ENCODE assay signal across 1 cellular context in the genomic region with DNA sequence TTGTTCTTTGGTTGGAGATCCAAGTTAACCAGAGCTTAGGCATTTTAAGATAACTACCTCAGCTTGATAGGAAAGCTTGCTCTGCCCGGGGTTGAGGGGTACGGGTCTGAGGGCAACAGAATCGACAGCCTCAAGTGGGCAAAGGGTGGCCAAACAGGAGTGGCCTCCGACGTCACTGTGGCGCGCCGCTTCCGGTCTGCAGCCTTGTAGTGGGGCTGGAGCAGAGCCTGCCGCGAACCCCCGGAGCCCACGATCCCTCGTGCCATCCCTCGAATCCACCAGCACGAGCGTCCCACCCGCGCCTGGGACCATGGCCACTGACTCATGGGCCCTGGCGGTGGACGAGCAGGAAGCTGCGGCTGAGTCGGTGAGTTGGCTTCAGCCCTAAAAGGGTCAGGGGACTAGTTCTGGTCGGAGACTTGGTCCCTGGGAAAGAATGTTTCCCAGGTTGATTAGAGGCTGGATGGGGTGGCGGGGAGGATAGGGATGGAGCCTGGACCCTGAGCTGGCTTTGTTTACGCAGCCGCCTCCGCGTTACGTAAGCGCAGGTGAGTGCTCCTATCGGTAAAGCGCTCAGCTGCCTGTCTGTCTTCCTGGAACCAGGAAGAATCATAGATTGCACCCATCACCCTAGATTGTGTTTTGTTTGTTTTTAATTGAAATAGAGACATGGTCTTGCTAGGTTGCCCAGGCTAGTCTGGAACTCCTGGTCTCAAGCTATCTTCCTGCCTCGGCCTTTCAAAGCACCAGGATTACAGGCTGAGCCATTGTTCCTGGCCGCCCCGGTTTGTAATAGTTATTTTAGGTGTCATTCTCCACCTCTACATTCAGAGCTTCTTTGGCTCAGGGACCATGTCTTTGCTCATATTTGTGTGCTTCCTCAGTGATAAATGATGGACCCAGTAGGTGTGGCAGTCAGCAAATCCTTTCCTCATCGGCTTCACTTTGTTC.
TF ChIP-seq lines count a peak whose summit lies in the region.

A gene (plus strand): TSS at position 199 of the 951 bp plus-strand sequence. CDS start 112 bp downstream, at position 311.

TF ChIP-seq in HepG2, 621 proteins besides CTCF, POLR2A, EP300 and RAD21 (continued from another document and continues in another):
- TF ChIP-seq, protein P1, sequence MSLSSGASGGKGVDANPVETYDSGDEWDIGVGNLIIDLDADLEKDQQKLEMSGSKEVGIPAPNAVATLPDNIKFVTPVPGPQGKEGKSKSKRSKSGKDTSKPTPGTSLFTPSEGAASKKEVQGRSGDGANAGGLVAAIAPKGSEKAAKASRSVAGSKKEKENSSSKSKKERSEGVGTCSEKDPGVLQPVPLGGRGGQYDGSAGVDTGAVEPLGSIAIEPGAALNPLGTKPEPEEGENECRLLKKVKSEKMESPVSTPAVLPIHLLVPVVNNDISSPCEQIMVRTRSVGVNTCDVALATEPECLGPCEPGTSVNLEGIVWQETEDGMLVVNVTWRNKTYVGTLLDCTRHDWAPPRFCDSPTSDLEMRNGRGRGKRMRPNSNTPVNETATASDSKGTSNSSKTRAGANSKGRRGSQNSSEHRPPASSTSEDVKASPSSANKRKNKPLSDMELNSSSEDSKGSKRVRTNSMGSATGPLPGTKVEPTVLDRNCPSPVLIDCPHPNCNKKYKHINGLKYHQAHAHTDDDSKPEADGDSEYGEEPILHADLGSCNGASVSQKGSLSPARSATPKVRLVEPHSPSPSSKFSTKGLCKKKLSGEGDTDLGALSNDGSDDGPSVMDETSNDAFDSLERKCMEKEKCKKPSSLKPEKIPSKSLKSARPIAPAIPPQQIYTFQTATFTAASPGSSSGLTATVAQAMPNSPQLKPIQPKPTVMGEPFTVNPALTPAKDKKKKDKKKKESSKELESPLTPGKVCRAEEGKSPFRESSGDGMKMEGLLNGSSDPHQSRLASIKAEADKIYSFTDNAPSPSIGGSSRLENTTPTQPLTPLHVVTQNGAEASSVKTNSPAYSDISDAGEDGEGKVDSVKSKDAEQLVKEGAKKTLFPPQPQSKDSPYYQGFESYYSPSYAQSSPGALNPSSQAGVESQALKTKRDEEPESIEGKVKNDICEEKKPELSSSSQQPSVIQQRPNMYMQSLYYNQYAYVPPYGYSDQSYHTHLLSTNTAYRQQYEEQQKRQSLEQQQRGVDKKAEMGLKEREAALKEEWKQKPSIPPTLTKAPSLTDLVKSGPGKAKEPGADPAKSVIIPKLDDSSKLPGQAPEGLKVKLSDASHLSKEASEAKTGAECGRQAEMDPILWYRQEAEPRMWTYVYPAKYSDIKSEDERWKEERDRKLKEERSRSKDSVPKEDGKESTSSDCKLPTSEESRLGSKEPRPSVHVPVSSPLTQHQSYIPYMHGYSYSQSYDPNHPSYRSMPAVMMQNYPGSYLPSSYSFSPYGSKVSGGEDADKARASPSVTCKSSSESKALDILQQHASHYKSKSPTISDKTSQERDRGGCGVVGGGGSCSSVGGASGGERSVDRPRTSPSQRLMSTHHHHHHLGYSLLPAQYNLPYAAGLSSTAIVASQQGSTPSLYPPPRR (CRISPR knock-in tag; IDR thresholded peaks at IDR 0.05; ENCODE audit: borderline replicate concordance), result peak; percentile 76; the same call in 1 of the 2 replicates
- no peak for TF ChIP-seq ZNF282 (IDR thresholded peaks at IDR 0.05; ENCODE audit: partially characterized antibody)
- TF ChIP-seq, protein P2, sequence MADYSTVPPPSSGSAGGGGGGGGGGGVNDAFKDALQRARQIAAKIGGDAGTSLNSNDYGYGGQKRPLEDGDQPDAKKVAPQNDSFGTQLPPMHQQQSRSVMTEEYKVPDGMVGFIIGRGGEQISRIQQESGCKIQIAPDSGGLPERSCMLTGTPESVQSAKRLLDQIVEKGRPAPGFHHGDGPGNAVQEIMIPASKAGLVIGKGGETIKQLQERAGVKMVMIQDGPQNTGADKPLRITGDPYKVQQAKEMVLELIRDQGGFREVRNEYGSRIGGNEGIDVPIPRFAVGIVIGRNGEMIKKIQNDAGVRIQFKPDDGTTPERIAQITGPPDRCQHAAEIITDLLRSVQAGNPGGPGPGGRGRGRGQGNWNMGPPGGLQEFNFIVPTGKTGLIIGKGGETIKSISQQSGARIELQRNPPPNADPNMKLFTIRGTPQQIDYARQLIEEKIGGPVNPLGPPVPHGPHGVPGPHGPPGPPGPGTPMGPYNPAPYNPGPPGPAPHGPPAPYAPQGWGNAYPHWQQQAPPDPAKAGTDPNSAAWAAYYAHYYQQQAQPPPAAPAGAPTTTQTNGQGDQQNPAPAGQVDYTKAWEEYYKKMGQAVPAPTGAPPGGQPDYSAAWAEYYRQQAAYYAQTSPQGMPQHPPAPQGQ (CRISPR knock-in tag; IDR thresholded peaks at IDR 0.05; ENCODE audit: borderline replicate concordance), result no peak; the same call in 1 of the 2 replicates
- TF ChIP-seq, protein P3, sequence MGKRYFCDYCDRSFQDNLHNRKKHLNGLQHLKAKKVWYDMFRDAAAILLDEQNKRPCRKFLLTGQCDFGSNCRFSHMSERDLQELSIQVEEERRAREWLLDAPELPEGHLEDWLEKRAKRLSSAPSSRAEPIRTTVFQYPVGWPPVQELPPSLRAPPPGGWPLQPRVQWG (CRISPR knock-in tag; IDR thresholded peaks at IDR 0.05; ENCODE audit: borderline replicate concordance, low read depth), result no peak
- TF ChIP-seq ZNF510 (CRISPR knock-in tag; IDR thresholded peaks at IDR 0.05; ENCODE audit: low read depth), result peak; percentile 75; the same call in 1 of the 2 replicates
- TF ChIP-seq ADNP (CRISPR knock-in tag; IDR thresholded peaks at IDR 0.05), result no peak
- TF ChIP-seq LCORL (IDR thresholded peaks at IDR 0.05), result no peak
- peak; percentile 96 for TF ChIP-seq LCORL (CRISPR knock-in tag; IDR thresholded peaks at IDR 0.05)
- no peak for TF ChIP-seq ZNF737 (CRISPR knock-in tag; IDR thresholded peaks at IDR 0.05; ENCODE audit: borderline replicate concordance)
- TF ChIP-seq, protein P4, sequence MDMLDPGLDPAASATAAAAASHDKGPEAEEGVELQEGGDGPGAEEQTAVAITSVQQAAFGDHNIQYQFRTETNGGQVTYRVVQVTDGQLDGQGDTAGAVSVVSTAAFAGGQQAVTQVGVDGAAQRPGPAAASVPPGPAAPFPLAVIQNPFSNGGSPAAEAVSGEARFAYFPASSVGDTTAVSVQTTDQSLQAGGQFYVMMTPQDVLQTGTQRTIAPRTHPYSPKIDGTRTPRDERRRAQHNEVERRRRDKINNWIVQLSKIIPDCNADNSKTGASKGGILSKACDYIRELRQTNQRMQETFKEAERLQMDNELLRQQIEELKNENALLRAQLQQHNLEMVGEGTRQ (IDR thresholded peaks at IDR 0.05; ENCODE audit: low read depth, low read length), result no peak
- TF ChIP-seq, protein P4 (CRISPR knock-in tag; IDR thresholded peaks at IDR 0.05; ENCODE audit: borderline replicate concordance), result peak; percentile 62; the same call in 1 of the 2 replicates
- TF ChIP-seq JUN (CRISPR knock-in tag; IDR thresholded peaks at IDR 0.05), result no peak
- TF ChIP-seq NBN (conservative IDR thresholded peaks at IDR 0.05), result 0 out of 2 replicates have a peak, but pooled peaks have one; percentile 12
- TF ChIP-seq FOSL1 (CRISPR knock-in tag; IDR thresholded peaks at IDR 0.05; ENCODE audit: borderline replicate concordance), result no peak
- no peak for TF ChIP-seq RORA (CRISPR knock-in tag; IDR thresholded peaks at IDR 0.05)
- TF ChIP-seq ZNF557 (CRISPR knock-in tag; IDR thresholded peaks at IDR 0.05), result no peak
- TF ChIP-seq ZBTB21 (CRISPR knock-in tag; IDR thresholded peaks at IDR 0.05), result peak; percentile 74
- TF ChIP-seq, protein P5, sequence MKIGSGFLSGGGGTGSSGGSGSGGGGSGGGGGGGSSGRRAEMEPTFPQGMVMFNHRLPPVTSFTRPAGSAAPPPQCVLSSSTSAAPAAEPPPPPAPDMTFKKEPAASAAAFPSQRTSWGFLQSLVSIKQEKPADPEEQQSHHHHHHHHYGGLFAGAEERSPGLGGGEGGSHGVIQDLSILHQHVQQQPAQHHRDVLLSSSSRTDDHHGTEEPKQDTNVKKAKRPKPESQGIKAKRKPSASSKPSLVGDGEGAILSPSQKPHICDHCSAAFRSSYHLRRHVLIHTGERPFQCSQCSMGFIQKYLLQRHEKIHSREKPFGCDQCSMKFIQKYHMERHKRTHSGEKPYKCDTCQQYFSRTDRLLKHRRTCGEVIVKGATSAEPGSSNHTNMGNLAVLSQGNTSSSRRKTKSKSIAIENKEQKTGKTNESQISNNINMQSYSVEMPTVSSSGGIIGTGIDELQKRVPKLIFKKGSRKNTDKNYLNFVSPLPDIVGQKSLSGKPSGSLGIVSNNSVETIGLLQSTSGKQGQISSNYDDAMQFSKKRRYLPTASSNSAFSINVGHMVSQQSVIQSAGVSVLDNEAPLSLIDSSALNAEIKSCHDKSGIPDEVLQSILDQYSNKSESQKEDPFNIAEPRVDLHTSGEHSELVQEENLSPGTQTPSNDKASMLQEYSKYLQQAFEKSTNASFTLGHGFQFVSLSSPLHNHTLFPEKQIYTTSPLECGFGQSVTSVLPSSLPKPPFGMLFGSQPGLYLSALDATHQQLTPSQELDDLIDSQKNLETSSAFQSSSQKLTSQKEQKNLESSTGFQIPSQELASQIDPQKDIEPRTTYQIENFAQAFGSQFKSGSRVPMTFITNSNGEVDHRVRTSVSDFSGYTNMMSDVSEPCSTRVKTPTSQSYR (CRISPR knock-in tag; IDR thresholded peaks at IDR 0.05; ENCODE audit: borderline replicate concordance), result peak; percentile 56
- peak; percentile 91 for TF ChIP-seq KMT2A (CRISPR knock-in tag; IDR thresholded peaks at IDR 0.05)
- TF ChIP-seq FOXC1 (CRISPR knock-in tag; IDR thresholded peaks at IDR 0.05; ENCODE audit: borderline replicate concordance), result peak; percentile 99
- TF ChIP-seq, protein P6, sequence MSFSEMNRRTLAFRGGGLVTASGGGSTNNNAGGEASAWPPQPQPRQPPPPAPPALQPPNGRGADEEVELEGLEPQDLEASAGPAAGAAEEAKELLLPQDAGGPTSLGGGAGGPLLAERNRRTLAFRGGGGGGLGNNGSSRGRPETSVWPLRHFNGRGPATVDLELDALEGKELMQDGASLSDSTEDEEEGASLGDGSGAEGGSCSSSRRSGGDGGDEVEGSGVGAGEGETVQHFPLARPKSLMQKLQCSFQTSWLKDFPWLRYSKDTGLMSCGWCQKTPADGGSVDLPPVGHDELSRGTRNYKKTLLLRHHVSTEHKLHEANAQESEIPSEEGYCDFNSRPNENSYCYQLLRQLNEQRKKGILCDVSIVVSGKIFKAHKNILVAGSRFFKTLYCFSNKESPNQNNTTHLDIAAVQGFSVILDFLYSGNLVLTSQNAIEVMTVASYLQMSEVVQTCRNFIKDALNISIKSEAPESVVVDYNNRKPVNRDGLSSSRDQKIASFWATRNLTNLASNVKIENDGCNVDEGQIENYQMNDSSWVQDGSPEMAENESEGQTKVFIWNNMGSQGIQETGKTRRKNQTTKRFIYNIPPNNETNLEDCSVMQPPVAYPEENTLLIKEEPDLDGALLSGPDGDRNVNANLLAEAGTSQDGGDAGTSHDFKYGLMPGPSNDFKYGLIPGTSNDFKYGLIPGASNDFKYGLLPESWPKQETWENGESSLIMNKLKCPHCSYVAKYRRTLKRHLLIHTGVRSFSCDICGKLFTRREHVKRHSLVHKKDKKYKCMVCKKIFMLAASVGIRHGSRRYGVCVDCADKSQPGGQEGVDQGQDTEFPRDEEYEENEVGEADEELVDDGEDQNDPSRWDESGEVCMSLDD (CRISPR knock-in tag; IDR thresholded peaks at IDR 0.05; ENCODE audit: borderline replicate concordance), result no peak
- TF ChIP-seq ZSCAN22 (CRISPR knock-in tag; IDR thresholded peaks at IDR 0.05), result peak; percentile 79; the same call in 1 of the 2 replicates
- TF ChIP-seq CBFB (CRISPR knock-in tag; IDR thresholded peaks at IDR 0.05), result peak; percentile 73; the same call in 1 of the 2 replicates
- peak; percentile 97 for TF ChIP-seq NCOA1 (CRISPR knock-in tag; IDR thresholded peaks at IDR 0.05)
- TF ChIP-seq MED8 (CRISPR knock-in tag; IDR thresholded peaks at IDR 0.05; ENCODE audit: insufficient replicate concordance), result peak; percentile 92
- 0 out of 2 replicates have a peak, but pooled peaks have one; percentile 40 for TF ChIP-seq ESRRA (CRISPR knock-in tag; IDR thresholded peaks at IDR 0.05; ENCODE audit: low read depth)
- peak; percentile 27 for TF ChIP-seq SRF (IDR thresholded peaks at IDR 0.05; ENCODE audit: low read depth, low read length)
- no peak for TF ChIP-seq ZFAT (CRISPR knock-in tag; conservative IDR thresholded peaks at IDR 0.05)
- TF ChIP-seq CENPT (CRISPR knock-in tag; IDR thresholded peaks at IDR 0.05; ENCODE audit: low read depth), result no peak
- TF ChIP-seq ZNF790 (CRISPR knock-in tag; IDR thresholded peaks at IDR 0.05; ENCODE audit: borderline replicate concordance), result no peak; the same call in 1 of the 2 replicates
- TF ChIP-seq ZNF431 (CRISPR knock-in tag; IDR thresholded peaks at IDR 0.05; ENCODE audit: borderline replicate concordance, low read depth), result no peak; the same call in 1 of the 2 replicates
- TF ChIP-seq RELA (CRISPR knock-in tag; IDR thresholded peaks at IDR 0.05), result no peak
- no peak; the same call in 1 of the 2 replicates for TF ChIP-seq ZNF12 (CRISPR knock-in tag; IDR thresholded peaks at IDR 0.05)
- no peak for TF ChIP-seq ZNF766 (CRISPR knock-in tag; IDR thresholded peaks at IDR 0.05; ENCODE audit: borderline replicate concordance)
- peak; percentile 61 for TF ChIP-seq TEAD3 (CRISPR knock-in tag; optimal IDR thresholded peaks at IDR 0.05; ENCODE audit: borderline replicate concordance)
- TF ChIP-seq ZNF263 (CRISPR knock-in tag; IDR thresholded peaks at IDR 0.05), result peak; percentile 100
- peak; percentile 94 for TF ChIP-seq ZNF34 (CRISPR knock-in tag; IDR thresholded peaks at IDR 0.05; ENCODE audit: borderline replicate concordance)
- peak; percentile 77; the same call in 1 of the 2 replicates for TF ChIP-seq CBX5 (CRISPR knock-in tag; IDR thresholded peaks at IDR 0.05; ENCODE audit: borderline replicate concordance)
- TF ChIP-seq NFRKB (IDR thresholded peaks at IDR 0.05), result no peak
- TF ChIP-seq MEIS2 (CRISPR knock-in tag; IDR thresholded peaks at IDR 0.05), result 0 out of 2 replicates have a peak, but pooled peaks have one; percentile 19
- TF ChIP-seq EEA1 (CRISPR knock-in tag; IDR thresholded peaks at IDR 0.05; ENCODE audit: borderline replicate concordance), result peak; percentile 78; the same call in 1 of the 2 replicates
- TF ChIP-seq ZFP1 (CRISPR knock-in tag; IDR thresholded peaks at IDR 0.05), result peak; percentile 86
- TF ChIP-seq ZFY (CRISPR knock-in tag; IDR thresholded peaks at IDR 0.05), result peak; percentile 74
- peak; percentile 84; the same call in 2 of the 3 replicates for TF ChIP-seq MXI1 (IDR thresholded peaks at IDR 0.05; ENCODE audit: borderline replicate concordance, low read depth, low read length)
- TF ChIP-seq, protein P7, sequence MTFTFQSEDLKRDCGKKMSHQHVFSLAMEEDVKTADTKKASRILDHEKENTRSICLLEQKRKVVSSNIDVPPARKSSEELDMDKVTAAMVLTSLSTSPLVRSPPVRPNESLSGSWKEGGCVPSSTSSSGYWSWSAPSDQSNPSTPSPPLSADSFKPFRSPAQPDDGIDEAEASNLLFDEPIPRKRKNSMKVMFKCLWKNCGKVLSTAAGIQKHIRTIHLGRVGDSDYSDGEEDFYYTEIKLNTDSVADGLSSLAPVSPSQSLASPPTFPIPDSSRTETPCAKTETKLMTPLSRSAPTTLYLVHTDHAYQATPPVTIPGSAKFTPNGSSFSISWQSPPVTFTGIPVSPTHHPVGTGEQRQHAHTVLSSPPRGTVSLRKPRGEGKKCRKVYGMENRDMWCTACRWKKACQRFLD (CRISPR knock-in tag; IDR thresholded peaks at IDR 0.05; ENCODE audit: borderline replicate concordance), result peak; percentile 45; the same call in 1 of the 2 replicates
